In the genomic region with DNA sequence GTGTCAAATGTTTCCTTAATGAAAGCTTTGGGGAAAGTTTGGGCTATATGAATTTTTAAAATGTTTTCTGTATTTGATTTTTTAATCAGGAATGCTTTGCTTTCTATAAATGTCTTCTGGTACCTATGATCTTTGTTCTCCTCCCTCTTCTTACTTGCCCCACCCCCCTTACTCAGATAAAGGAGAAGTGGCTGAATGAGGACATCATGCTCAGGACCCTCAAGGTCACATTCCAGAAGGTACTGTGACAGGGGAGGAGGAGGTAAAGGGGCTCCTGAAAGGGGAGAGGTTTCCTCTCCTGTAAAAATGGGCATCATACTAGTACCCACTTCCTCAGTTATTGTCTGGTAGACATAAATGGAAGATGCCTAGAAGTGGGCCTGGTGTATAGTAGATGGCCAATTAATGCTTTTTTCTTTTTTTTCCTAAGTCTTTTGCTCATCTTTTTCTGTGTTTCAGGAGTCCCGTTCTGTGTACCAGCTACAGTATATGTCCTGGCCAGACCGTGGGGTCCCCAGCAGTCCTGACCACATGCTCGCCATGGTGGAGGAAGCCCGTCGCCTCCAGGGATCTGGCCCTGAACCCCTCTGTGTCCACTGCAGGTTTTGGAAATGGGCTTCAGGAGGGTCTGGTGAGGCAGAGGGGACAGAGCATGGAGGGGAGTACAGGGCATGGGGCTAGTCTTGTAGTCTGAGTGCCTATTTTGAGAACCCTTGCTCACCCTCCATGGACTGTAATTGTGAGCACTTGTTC, we compare ENCODE assay signal across 1 cellular context.
A peak's percentile ranks its signal among the peaks of the same experiment; 100 is the strongest.
TF ChIP-seq lines count a peak whose summit lies in the region.

No MANE protein-coding gene starts in this region.

TF ChIP-seq in K562, 482 proteins besides CTCF, POLR2A, EP300 and RAD21 (continued from another document):
- TF ChIP-seq, protein P1, sequence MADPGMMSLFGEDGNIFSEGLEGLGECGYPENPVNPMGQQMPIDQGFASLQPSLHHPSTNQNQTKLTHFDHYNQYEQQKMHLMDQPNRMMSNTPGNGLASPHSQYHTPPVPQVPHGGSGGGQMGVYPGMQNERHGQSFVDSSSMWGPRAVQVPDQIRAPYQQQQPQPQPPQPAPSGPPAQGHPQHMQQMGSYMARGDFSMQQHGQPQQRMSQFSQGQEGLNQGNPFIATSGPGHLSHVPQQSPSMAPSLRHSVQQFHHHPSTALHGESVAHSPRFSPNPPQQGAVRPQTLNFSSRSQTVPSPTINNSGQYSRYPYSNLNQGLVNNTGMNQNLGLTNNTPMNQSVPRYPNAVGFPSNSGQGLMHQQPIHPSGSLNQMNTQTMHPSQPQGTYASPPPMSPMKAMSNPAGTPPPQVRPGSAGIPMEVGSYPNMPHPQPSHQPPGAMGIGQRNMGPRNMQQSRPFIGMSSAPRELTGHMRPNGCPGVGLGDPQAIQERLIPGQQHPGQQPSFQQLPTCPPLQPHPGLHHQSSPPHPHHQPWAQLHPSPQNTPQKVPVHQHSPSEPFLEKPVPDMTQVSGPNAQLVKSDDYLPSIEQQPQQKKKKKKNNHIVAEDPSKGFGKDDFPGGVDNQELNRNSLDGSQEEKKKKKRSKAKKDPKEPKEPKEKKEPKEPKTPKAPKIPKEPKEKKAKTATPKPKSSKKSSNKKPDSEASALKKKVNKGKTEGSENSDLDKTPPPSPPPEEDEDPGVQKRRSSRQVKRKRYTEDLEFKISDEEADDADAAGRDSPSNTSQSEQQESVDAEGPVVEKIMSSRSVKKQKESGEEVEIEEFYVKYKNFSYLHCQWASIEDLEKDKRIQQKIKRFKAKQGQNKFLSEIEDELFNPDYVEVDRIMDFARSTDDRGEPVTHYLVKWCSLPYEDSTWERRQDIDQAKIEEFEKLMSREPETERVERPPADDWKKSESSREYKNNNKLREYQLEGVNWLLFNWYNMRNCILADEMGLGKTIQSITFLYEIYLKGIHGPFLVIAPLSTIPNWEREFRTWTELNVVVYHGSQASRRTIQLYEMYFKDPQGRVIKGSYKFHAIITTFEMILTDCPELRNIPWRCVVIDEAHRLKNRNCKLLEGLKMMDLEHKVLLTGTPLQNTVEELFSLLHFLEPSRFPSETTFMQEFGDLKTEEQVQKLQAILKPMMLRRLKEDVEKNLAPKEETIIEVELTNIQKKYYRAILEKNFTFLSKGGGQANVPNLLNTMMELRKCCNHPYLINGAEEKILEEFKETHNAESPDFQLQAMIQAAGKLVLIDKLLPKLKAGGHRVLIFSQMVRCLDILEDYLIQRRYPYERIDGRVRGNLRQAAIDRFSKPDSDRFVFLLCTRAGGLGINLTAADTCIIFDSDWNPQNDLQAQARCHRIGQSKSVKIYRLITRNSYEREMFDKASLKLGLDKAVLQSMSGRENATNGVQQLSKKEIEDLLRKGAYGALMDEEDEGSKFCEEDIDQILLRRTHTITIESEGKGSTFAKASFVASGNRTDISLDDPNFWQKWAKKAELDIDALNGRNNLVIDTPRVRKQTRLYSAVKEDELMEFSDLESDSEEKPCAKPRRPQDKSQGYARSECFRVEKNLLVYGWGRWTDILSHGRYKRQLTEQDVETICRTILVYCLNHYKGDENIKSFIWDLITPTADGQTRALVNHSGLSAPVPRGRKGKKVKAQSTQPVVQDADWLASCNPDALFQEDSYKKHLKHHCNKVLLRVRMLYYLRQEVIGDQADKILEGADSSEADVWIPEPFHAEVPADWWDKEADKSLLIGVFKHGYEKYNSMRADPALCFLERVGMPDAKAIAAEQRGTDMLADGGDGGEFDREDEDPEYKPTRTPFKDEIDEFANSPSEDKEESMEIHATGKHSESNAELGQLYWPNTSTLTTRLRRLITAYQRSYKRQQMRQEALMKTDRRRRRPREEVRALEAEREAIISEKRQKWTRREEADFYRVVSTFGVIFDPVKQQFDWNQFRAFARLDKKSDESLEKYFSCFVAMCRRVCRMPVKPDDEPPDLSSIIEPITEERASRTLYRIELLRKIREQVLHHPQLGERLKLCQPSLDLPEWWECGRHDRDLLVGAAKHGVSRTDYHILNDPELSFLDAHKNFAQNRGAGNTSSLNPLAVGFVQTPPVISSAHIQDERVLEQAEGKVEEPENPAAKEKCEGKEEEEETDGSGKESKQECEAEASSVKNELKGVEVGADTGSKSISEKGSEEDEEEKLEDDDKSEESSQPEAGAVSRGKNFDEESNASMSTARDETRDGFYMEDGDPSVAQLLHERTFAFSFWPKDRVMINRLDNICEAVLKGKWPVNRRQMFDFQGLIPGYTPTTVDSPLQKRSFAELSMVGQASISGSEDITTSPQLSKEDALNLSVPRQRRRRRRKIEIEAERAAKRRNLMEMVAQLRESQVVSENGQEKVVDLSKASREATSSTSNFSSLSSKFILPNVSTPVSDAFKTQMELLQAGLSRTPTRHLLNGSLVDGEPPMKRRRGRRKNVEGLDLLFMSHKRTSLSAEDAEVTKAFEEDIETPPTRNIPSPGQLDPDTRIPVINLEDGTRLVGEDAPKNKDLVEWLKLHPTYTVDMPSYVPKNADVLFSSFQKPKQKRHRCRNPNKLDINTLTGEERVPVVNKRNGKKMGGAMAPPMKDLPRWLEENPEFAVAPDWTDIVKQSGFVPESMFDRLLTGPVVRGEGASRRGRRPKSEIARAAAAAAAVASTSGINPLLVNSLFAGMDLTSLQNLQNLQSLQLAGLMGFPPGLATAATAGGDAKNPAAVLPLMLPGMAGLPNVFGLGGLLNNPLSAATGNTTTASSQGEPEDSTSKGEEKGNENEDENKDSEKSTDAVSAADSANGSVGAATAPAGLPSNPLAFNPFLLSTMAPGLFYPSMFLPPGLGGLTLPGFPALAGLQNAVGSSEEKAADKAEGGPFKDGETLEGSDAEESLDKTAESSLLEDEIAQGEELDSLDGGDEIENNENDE (IDR thresholded peaks at IDR 0.05; ENCODE audit: low read depth, low read length) = no peak
- peak; percentile 44; the same call in 1 of the 2 replicates for TF ChIP-seq ESRRA (IDR thresholded peaks at IDR 0.05; ENCODE audit: borderline replicate concordance, low read depth)
